ENCODE assay signal across 8 cellular contexts in genomic region chr19:49579947-49580263, GRCh38. TPM values are rescaled to one million over a fixed set of nuclear protein-coding genes. Genes with fewer than 3 reads are reported as not detected.
A peak's percentile ranks its signal among the peaks of the same experiment; 100 is the strongest.
DNase-seq lines count a peak whose midpoint lies in the region; ATAC-seq and TF ChIP-seq lines count a peak whose summit lies in the region.

No MANE protein-coding gene starts in this region.

- TF ChIP-seq CTCF in CD4-positive, alpha-beta T cell (IDR thresholded peaks at IDR 0.05) = no peak
- TF ChIP-seq CTCF in coronary artery (IDR thresholded peaks at IDR 0.05) (no peak), natural killer cell (IDR thresholded peaks at IDR 0.05) (no peak)

- H3K27ac Mint-ChIP-seq in CD4-positive, alpha-beta T cell = peak overlapping the region; percentile 67
- H3K27ac Mint-ChIP-seq in natural killer cell = peak overlapping the region; percentile 89 to 92

- intact Hi-C loops in CD4-positive, alpha-beta T cell (cut with DNase I, micrococcal nuclease) = loop anchor here (1.0 to 10.0 kb wide), 3 partner anchors 10 to 355 kb away; partner anchors contain the start of gene PRR12 (in 1 of the 2)
- intact Hi-C loops in natural killer cell (cut with micrococcal nuclease) = loop anchor here (2.0 kb wide), 1 partner anchor 61 kb away; the partner anchor contains the start of gene RRAS

- POLR2A ChIA-PET in CD4-positive, alpha-beta T cell (lab: Charles Lee) = interaction anchor here (0.7 to 3.2 kb wide), 16 partner anchors 10 to 587 kb away, joined by 3 to 86 read pairs (median 5); partner anchors contain the start of genes FCGRT, GYS1, IRF3 and PRMT1

- H3K4me3 ChIP-seq in HUES64 (ENCODE audit: low read length) (peak overlapping the region; percentile 90), coronary artery (peak overlapping the region; percentile 91)

- peaks cover 18% of the 10 kb centered on the region for H3K36me3 Mint-ChIP-seq in CD4-positive, alpha-beta T cell (ENCODE audit: low read depth)
- no peaks in the 10 kb centered on the region for H3K36me3 Mint-ChIP-seq in natural killer cell

- no peak for ATAC-seq in CD4-positive, alpha-beta T cell (ENCODE audit: poor library complexity)
- ATAC-seq in natural killer cell (no peak), HG02763 (IDR thresholded peaks at IDR 0.05; ENCODE audit: unreplicated experiment) (no peak)

- H3K9me3 ChIP-seq in CD4-positive, alpha-beta T cell (ENCODE audit: control insufficient read depth, low read length) = no peaks in the 10 kb centered on the region
- no peaks in the 10 kb centered on the region for H3K9me3 ChIP-seq in HUES64 (ENCODE audit: insufficient read depth, low read depth, low read length)

- CTCF ChIA-PET in CD4-positive, alpha-beta T cell (lab: Charles Lee) = interaction anchor here (0.6 to 3.2 kb wide), 11 partner anchors 9 to 104 kb away, joined by 3 to 17 read pairs (median 3); partner anchors contain the start of gene PRR12

- H3K27ac ChIP-seq in CD4-positive, alpha-beta T cell (ENCODE audit: low read depth, low read length) = peak overlapping the region; percentile 8
- H3K27ac ChIP-seq in HUES64 (ENCODE audit: low read depth, low read length) (no peak overlapping the region; the same call in 1 of the 2 replicates), coronary artery (peak overlapping the region in 1 of 2 donors; percentile 90)

- H3K27me3 ChIP-seq in CD4-positive, alpha-beta T cell (ENCODE audit: control insufficient read depth, insufficient read depth, low read length) = no peaks in the 10 kb centered on the region
- no peaks in the 10 kb centered on the region for H3K27me3 ChIP-seq in HUES64 (ENCODE audit: insufficient read depth, low read length)

- no peaks in the 10 kb centered on the region for H3K27me3 Mint-ChIP-seq in CD4-positive, alpha-beta T cell
- H3K27me3 Mint-ChIP-seq in natural killer cell (ENCODE audit: low read depth in 2 of 2) = no peaks in the 10 kb centered on the region

- peaks cover 11% of the 10 kb centered on the region for H3K4me1 ChIP-seq in HUES64 (ENCODE audit: insufficient read depth, low read length)

- no peak for DNase-seq in CD4-positive, alpha-beta T cell
- DNase-seq in coronary artery (ENCODE audit: low spot score) (no peak), natural killer cell (no peak), amygdala (lab: John Stamatoyannopoulos, UW) (no peak), germinal center (ENCODE audit: low spot score) (no peak)
- no peak for DNase-seq in activated CD4-positive, CD25-positive, alpha-beta regulatory T cell treated with anti-CD3 and anti-CD28 coated beads, Interleukin-2, amount 50 U/mL, for 72 hours

- H3K9me3 Mint-ChIP-seq in CD4-positive, alpha-beta T cell = no peaks in the 10 kb centered on the region
- no peaks in the 10 kb centered on the region for H3K9me3 Mint-ChIP-seq in natural killer cell

- H3K9ac ChIP-seq in HUES64 (ENCODE audit: low read depth, low read length) = peak overlapping the region; percentile 87

- H3K4me1 Mint-ChIP-seq in CD4-positive, alpha-beta T cell (ENCODE audit: low read depth) = peaks cover 33% of the 10 kb centered on the region
- H3K4me1 Mint-ChIP-seq in natural killer cell = peaks cover 21 to 32% of the 10 kb centered on the region in 2 donors

- peaks cover 14% of the 10 kb centered on the region for H3K36me3 ChIP-seq in HUES64 (ENCODE audit: insufficient read depth, low read length)

- H3K4me3 Mint-ChIP-seq in CD4-positive, alpha-beta T cell = peak overlapping the region; percentile 90
- peak overlapping the region; percentile 96 for H3K4me3 Mint-ChIP-seq in natural killer cell

- 5% methylated on average over 8 of the region's 8 CpGs for WGBS in HUES64

RNA-seq across cellular contexts. Expression of gene NOSIP, which starts 0.5 kb away (rescaled TPM):
- total RNA-seq in CD4-positive, alpha-beta T cell = 100 to 1,000 TPM; 202 to 203 TPM
- 61.3 TPM for polyA plus RNA-seq in HUES64 (2013, experiment 1 of 2)
- polyA plus RNA-seq in HUES64 (2013, experiment 2 of 2) = 62.8 TPM
- total RNA-seq in natural killer cell = 10 to 100 TPM; 46.7 to 63.6 (median 59.8) TPM

RNA-seq across cellular contexts. Expression of gene PRRG2, which starts 1.2 kb away (rescaled TPM):
- under 1 TPM; 0.49 to 0.78 TPM for total RNA-seq in CD4-positive, alpha-beta T cell
- 1.8 TPM for polyA plus RNA-seq in HUES64 (2013, experiment 1 of 2)
- 1.5 TPM for polyA plus RNA-seq in HUES64 (2013, experiment 2 of 2)
- total RNA-seq in natural killer cell = under 1 TPM in 2 of 3 donors, not detected in 1; 0.39 to 0.56 TPM

RNA-seq across cellular contexts. Expression of gene PRR12, which starts 11.1 kb away (rescaled TPM):
- total RNA-seq in CD4-positive, alpha-beta T cell = 10 to 100 TPM; 41.7 to 42.2 TPM
- 30.1 TPM for polyA plus RNA-seq in HUES64 (2013, experiment 1 of 2)
- 30.4 TPM for polyA plus RNA-seq in HUES64 (2013, experiment 2 of 2)
- 10 to 100 TPM; 51.1 to 62.1 (median 56.0) TPM for total RNA-seq in natural killer cell

RNA-seq across cellular contexts. Expression of gene RCN3, which starts 52.1 kb away (rescaled TPM):
- total RNA-seq in CD4-positive, alpha-beta T cell = 1 to 10 TPM; 4.8 to 7.8 TPM
- 3.3 TPM for polyA plus RNA-seq in HUES64 (2013, experiment 1 of 2)
- polyA plus RNA-seq in HUES64 (2013, experiment 2 of 2) = 3.6 TPM
- total RNA-seq in natural killer cell = 1 to 10 TPM; 2.4 to 4.7 (median 3.0) TPM
